12 cellular contexts compared by ENCODE assay signal in genomic region chr6:35209081-35209480, GRCh38. TPM values are rescaled to one million over a fixed set of nuclear protein-coding genes. Genes with fewer than 3 reads are reported as not detected.
DNase-seq lines count a peak whose midpoint lies in the region; TF ChIP-seq lines count a peak whose summit lies in the region.
"Had no signal": no experiment of that assay in that cellular context is flagged by ENCODE, and none has a peak within 500 bp of the region (broad histone marks: within the 10 kb centered on the region; RNA-seq: fewer than 3 reads in every experiment).

No MANE protein-coding gene starts in this region.

- no peaks in the 10 kb centered on the region for H3K79me2 ChIP-seq in OCI-LY7 (ENCODE audit: insufficient read depth, low read depth, low read length)

- no peak overlapping the region for H3K4me3 ChIP-seq in BLaER1 treated with 17β-estradiol and CSF1 and Interleukin-3, amounts not matched to agents 10 nM and 100 nM
- H3K4me3 ChIP-seq in OCI-LY7 (ENCODE audit: low read depth, low read length, poor library complexity, severe bottlenecking) = no peak overlapping the region
- H3K4me3 ChIP-seq in right atrium auricular region = no peak overlapping the region

- no peak for TF ChIP-seq CTCF in OCI-LY7 (conservative IDR thresholded peaks at IDR 0.05; ENCODE audit: low read length)
- no peak for TF ChIP-seq CTCF in right atrium auricular region (IDR thresholded peaks at IDR 0.05)

- peaks cover 0 to 6% (median 0%) of the 10 kb centered on the region in 11 experiments; a peak in 6 of 22 replicates for H4K20me1 ChIP-seq in BLaER1 treated with 17β-estradiol and CSF1 and Interleukin-3, amounts not matched to agents 10 nM and 100 nM
- no peaks in the 10 kb centered on the region for H4K20me1 ChIP-seq in OCI-LY7 (ENCODE audit: insufficient read depth, low read length)

- no peaks in the 10 kb centered on the region for H3K36me3 ChIP-seq in BLaER1 treated with 17β-estradiol and CSF1 and Interleukin-3, amounts not matched to agents 10 nM and 100 nM
- H3K36me3 ChIP-seq in OCI-LY7 (ENCODE audit: insufficient read depth, low read length) (no peaks in the 10 kb centered on the region), right atrium auricular region (no peaks in the 10 kb centered on the region)

- peaks cover 20 to 29% (median 25%) of the 10 kb centered on the region in 11 experiments for H3K27me3 ChIP-seq in BLaER1 treated with 17β-estradiol and CSF1 and Interleukin-3, amounts not matched to agents 10 nM and 100 nM
- H3K27me3 ChIP-seq in right atrium auricular region = peaks cover 4 to 5% of the 10 kb centered on the region in 2 donors

- POLR2A ChIA-PET in OCI-LY7 (lab: Charles Lee) = interaction anchor here (0.7 to 1.4 kb wide), 4 partner anchors 11 to 1021 kb away, joined by 3 to 4 read pairs (median 3); no protein-coding TSS in a partner anchor

- H2AFZ ChIP-seq in OCI-LY7 (ENCODE audit: low read length) = no peak overlapping the region

- intact Hi-C loops in OCI-LY7 (cut with micrococcal nuclease; ENCODE audit: unreplicated experiment) = loop anchor here (5.0 kb wide), 1 partner anchor 33 kb away; no protein-coding TSS in a partner anchor

- peaks cover 0 to 31% (median 27%) of the 10 kb centered on the region in 10 experiments; a peak in 14 of 20 replicates for H3K4me1 ChIP-seq in BLaER1 treated with 17β-estradiol and CSF1 and Interleukin-3, amounts not matched to agents 10 nM and 100 nM
- H3K4me1 ChIP-seq in OCI-LY7 (ENCODE audit: insufficient read depth, low read length, poor library complexity, severe bottlenecking) = peaks cover 17% of the 10 kb centered on the region
- peaks cover 0 to 10% of the 10 kb centered on the region in 2 donors for H3K4me1 ChIP-seq in right atrium auricular region

- no peak overlapping the region for H3K9ac ChIP-seq in BLaER1 treated with 17β-estradiol and CSF1 and Interleukin-3, amounts not matched to agents 10 nM and 100 nM

- H3K4me2 ChIP-seq in BLaER1 treated with 17β-estradiol and CSF1 and Interleukin-3, amounts not matched to agents 10 nM and 100 nM = peak overlapping the region in 8 of 11 experiments; percentile 30 to 57 (median 43); a peak in 15 of 22 replicates
- peak overlapping the region; percentile 12; the same call in 1 of the 2 replicates for H3K4me2 ChIP-seq in OCI-LY7 (ENCODE audit: low read length)

- BruUV-seq in OCI-LY7 (replicated peaks; lab: Mats Ljungman, UMichigan) = no TSS peak

- H3K9me2 ChIP-seq in OCI-LY7 (ENCODE audit: insufficient read depth, low read length) = no peaks in the 10 kb centered on the region

- no peaks in the 10 kb centered on the region for H3K9me3 ChIP-seq in BLaER1 treated with 17β-estradiol and CSF1 and Interleukin-3, amounts not matched to agents 10 nM and 100 nM (replicated peaks in 1 of 11)
- H3K9me3 ChIP-seq in OCI-LY7 (ENCODE audit: low read length) (no peaks in the 10 kb centered on the region), right atrium auricular region (no peaks in the 10 kb centered on the region)

- DNase-seq in DMS79 (lab: John Stamatoyannopoulos, UW) = peak; percentile 58
- DNase-seq in NCI-H2196 (lab: John Stamatoyannopoulos, UW; ENCODE audit: unreplicated experiment) = peak; percentile 44
- peak; percentile 41 for DNase-seq in OCI-LY7 (ENCODE audit: low spot score)
- DNase-seq in stimulated activated CD4-positive, alpha-beta T cell treated with anti-CD3 and anti-CD28 coated beads, Interleukin-1b, Interleukin-23, amount 100 ng/mL, for 48 hours = no peak
- no peak for DNase-seq in foreskin melanocyte
- no peak for DNase-seq in right atrium auricular region (ENCODE audit: low spot score)
- DNase-seq: CD8-positive, alpha-beta memory T cell; NCI-H146; NCI-H526; T-cell; T-helper 9 cell had no signal

- CTCF ChIA-PET in OCI-LY7 (lab: Charles Lee; ENCODE audit: unreplicated experiment) = interaction anchor here (2.5 kb wide), 1 partner anchor 32 kb away, joined by 7 read pairs; no protein-coding TSS in a partner anchor

- no peak overlapping the region for H3K27ac ChIP-seq in BLaER1 treated with 17β-estradiol and CSF1 and Interleukin-3, amounts not matched to agents 10 nM and 100 nM
- H3K27ac ChIP-seq in OCI-LY7 (ENCODE audit: low read depth, low read length, poor library complexity, severe bottlenecking) (no peak overlapping the region), right atrium auricular region (no peak overlapping the region)

RNA-seq across cellular contexts. Expression of gene SCUBE3, which starts 4.7 kb away (rescaled TPM):
- total RNA-seq in OCI-LY7 (2014; rRNA removed; shearing (Covaris generic)) = not detected in 2 replicates
- total RNA-seq in OCI-LY7 (2022) (not detected in 2 replicates), right atrium auricular region (under 1 TPM; 0.12 to 0.59 TPM)

RNA-seq across cellular contexts. Expression of gene ZNF76, which starts 50.5 kb away (rescaled TPM):
- 29.6 and 31.0 TPM in 2 replicates for total RNA-seq in OCI-LY7 (2014; rRNA removed; shearing (Covaris generic))
- total RNA-seq in OCI-LY7 (2022) (59.5 and 65.4 TPM in 2 replicates), right atrium auricular region (10 to 100 TPM; 25.4 to 26.0 TPM)

Comparison
In these comparisons a context has a peak if more than half of its experiments do, and no peak if none do; other contexts are left out.
1. DNase-seq: peak in DMS79 (single experiment), NCI-H2196 (single experiment) and OCI-LY7 (single experiment); none in stimulated activated CD4-positive, alpha-beta T cell treated with anti-CD3 and anti-CD28 coated beads, Interleukin-1b, Interleukin-23, amount 100 ng/mL, for 48 hours (single experiment), foreskin melanocyte (single experiment) and right atrium auricular region (single experiment).